Comparison of ENCODE assay signal across 8 cellular contexts in genomic region chrX:100685284-100685996, GRCh38.
DNase-seq lines count a peak whose midpoint lies in the region; ATAC-seq, FAIRE-seq and TF ChIP-seq lines count a peak whose summit lies in the region.

No MANE protein-coding gene starts in this region.

- H3K4me3 ChIP-seq in brain microvascular endothelial cell (ENCODE audit: low read depth, low read length): no peak overlapping the region

- no peaks in the 10 kb centered on the region for H3K27me3 ChIP-seq in brain microvascular endothelial cell (replicated peaks)

- H3K27ac ChIP-seq in brain microvascular endothelial cell: peak overlapping the region; percentile 68

- in situ Hi-C loops in brain microvascular endothelial cell (cut with HindIII; ENCODE audit: low pct_ligation_motif_present, low sequenced_read_pairs): no loop called here

- TF ChIP-seq CTCF in brain microvascular endothelial cell (IDR thresholded peaks at IDR 0.05; ENCODE audit: low read depth, low read length, missing control alignments): peak; percentile 82

- ATAC-seq in GM18498 (IDR thresholded peaks at IDR 0.05; ENCODE audit: unreplicated experiment) (peak; percentile 68), HG02981 (IDR thresholded peaks at IDR 0.05; ENCODE audit: unreplicated experiment) (peak; percentile 84)

- no peaks in the 10 kb centered on the region for H3K36me3 ChIP-seq in brain microvascular endothelial cell (replicated peaks)

- FAIRE-seq in TTC549 (lab: Jason Lieb, UNC): peak; percentile 90

- DNase-seq in 8988T: peak; percentile 11
- peak; percentile 76 to 79 for DNase-seq in NCI-H2081 (lab: John Stamatoyannopoulos, UW)
- peak; percentile 85 for DNase-seq in brain microvascular endothelial cell
- DNase-seq in inferior parietal cortex (ENCODE audit: extremely low spot score): peak; percentile 81
- peak; percentile 13 to 50 (median 34) for DNase-seq in stimulated activated CD4-positive, alpha-beta T cell treated with anti-CD3 and anti-CD28 coated beads, Interleukin-1b, Interleukin-23, amount 100 ng/mL, for 24 hours (ENCODE audit: low read depth in 4 of 4, low spot score in 1 of 4)

Comparison
In these comparisons a context has a peak if more than half of its experiments do, and no peak if none do; other contexts are left out.
1. DNase-seq: peak in every context shown above with its lines; median percentile 85 in brain microvascular endothelial cell; 81 in inferior parietal cortex; 78 in NCI-H2081; 34 in stimulated activated CD4-positive, alpha-beta T cell treated with anti-CD3 and anti-CD28 coated beads, Interleukin-1b, Interleukin-23, amount 100 ng/mL, for 24 hours; 11 in 8988T.